30 cellular contexts compared by ENCODE assay signal in genomic region chr10:78464856-78465221, GRCh38.
DNase-seq lines count a peak whose midpoint lies in the region; ATAC-seq lines count a peak whose summit lies in the region.
"Had no signal": no experiment of that assay in that cellular context is flagged by ENCODE, and none has a peak within 500 bp of the region (broad histone marks: within the 10 kb centered on the region; RNA-seq: fewer than 3 reads in every experiment).

No MANE protein-coding gene starts in this region.

- DNase-seq in right cardiac atrium (no peak), Right ventricle myocardium superior (no peak), left kidney (ENCODE audit: low read depth, low spot score) (peak; percentile 90), posterior vena cava (ENCODE audit: low spot score) (peak; percentile 68), COLO668 (lab: John Stamatoyannopoulos, UW; ENCODE audit: unreplicated experiment) (no peak), COLO829 (ENCODE audit: low spot score) (no peak), AG08395 (ENCODE audit: low spot score) (no peak)
- DNase-seq in effector CD4-positive, alpha-beta T cell = no peak
- DNase-seq: activated CD4-positive, alpha-beta T cell treated with anti-CD3 and anti-CD28 coated beads for 36 hours; activated CD8-positive, alpha-beta T cell treated with anti-CD3 and anti-CD28 coated beads, Interleukin-2, amount 10 ng/mL, durations not matched to agents 7 days and 5 days; activated effector memory CD4-positive, alpha-beta T cell treated with Interleukin-2 at 50 U/mL for 16 hours; activated naive CD8-positive, alpha-beta T cell treated with anti-CD3 and anti-CD28 coated beads for 36 hours; aorta; CD8-positive, alpha-beta memory T cell; foreskin keratinocyte; GDM1; heart right ventricle; mammary epithelial cell; MV-4-11; NCI-H1694 treated with DMSO at 0.1 percent for 48 hours; NCI-H2171 treated with DMSO at 0.1 percent for 48 hours; NCI-H524; stimulated activated CD4-positive, alpha-beta T cell treated with anti-CD3 and anti-CD28 coated beads, Interleukin-12 subunit alpha, Interleukin-12 subunit beta, amount 100 ng/mL, for 4 hours; stimulated activated CD4-positive, alpha-beta T cell treated with anti-CD3 and anti-CD28 coated beads, Interleukin-4, amount 100 ng/mL, for 24 hours had no signal

- intact Hi-C loops in right cardiac atrium (cut with DNase I) (no loop called here), Right ventricle myocardium superior (cut with DNase I) (no loop called here), posterior vena cava (cut with DNase I) (no loop called here)

- ATAC-seq in right cardiac atrium = peak; percentile 19 to 27
- ATAC-seq in Right ventricle myocardium superior (ENCODE audit: poor library complexity) = no peak
- ATAC-seq: A549; activated CD4-positive, alpha-beta T cell treated with anti-CD3 and anti-CD28 coated beads for 36 hours; activated CD8-positive, alpha-beta T cell treated with anti-CD3 and anti-CD28 coated beads, Interleukin-2, amount 10 ng/mL, durations not matched to agents 7 days and 5 days; foreskin keratinocyte had no signal

- H3K4me1 ChIP-seq in right cardiac atrium (ENCODE audit: control insufficient read depth, insufficient read depth, low read length) = no peaks in the 10 kb centered on the region
- H3K4me1 ChIP-seq: foreskin keratinocyte, heart right ventricle, vagina had no signal

- no peaks in the 10 kb centered on the region for H3K27me3 ChIP-seq in right cardiac atrium (ENCODE audit: control insufficient read depth, insufficient read depth)
- H3K27me3 ChIP-seq: cardiac muscle cell, esophagus muscularis mucosa, foreskin keratinocyte, heart right ventricle, vagina had no signal

- 58% methylated on average over 11 of the region's 11 CpGs for WGBS in right cardiac atrium

- no peak overlapping the region for H3K4me3 ChIP-seq in right cardiac atrium (ENCODE audit: low read length)
- H3K4me3 ChIP-seq: A549, cardiac muscle cell, coronary artery, esophagus muscularis mucosa, heart right ventricle, vagina had no signal

- H3K9me3 ChIP-seq in right cardiac atrium (ENCODE audit: control insufficient read depth, low read length) = no peaks in the 10 kb centered on the region
- H3K9me3 ChIP-seq: A549, esophagus muscularis mucosa, heart right ventricle, vagina had no signal

- no peak overlapping the region for H3K27ac ChIP-seq in right cardiac atrium (ENCODE audit: low read length)
- H3K27ac ChIP-seq: cardiac muscle cell, coronary artery, esophagus muscularis mucosa, foreskin keratinocyte, heart right ventricle, RWPE1, vagina had no signal

Comparison
In these comparisons a context has a peak if more than half of its experiments do, and no peak if none do; other contexts are left out.
1. DNase-seq: peak in left kidney (single experiment) and posterior vena cava (single experiment); none in right cardiac atrium (0 of 3), Right ventricle myocardium superior (single experiment), effector CD4-positive, alpha-beta T cell (single experiment), COLO668 (single experiment), COLO829 (single experiment) and AG08395 (single experiment).